In the genomic region with DNA sequence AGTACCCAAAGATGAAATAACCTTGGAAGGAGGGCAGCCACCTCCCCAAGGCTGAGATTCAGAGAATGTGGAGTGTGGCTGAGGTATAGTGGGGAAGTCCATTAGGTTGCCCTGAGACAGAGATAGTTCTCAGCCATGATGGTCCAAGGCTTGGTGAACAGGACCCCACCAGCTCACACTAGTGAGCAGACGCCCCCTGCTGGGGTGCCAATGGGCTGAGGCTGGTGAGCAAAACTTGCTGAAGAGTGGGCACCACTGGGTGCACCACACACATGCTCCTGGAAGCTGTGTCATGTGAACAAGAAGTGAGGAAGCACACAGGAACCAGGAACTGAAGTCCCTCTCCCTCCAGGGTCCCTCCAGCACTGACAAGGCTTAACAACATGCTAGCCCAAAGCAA, we compare ENCODE assay signal across 9 cellular contexts. TPM values are rescaled to one million over a fixed set of nuclear protein-coding genes. Genes with fewer than 3 reads are reported as not detected.
DNase-seq lines count a peak whose midpoint lies in the region; ATAC-seq and TF ChIP-seq lines count a peak whose summit lies in the region.
"Had no signal": no experiment of that assay in that cellular context is flagged by ENCODE, and none has a peak within 500 bp of the region (broad histone marks: within the 10 kb centered on the region; RNA-seq: fewer than 3 reads in every experiment).

No MANE protein-coding gene starts in this region.

- 14% methylated on average over 1 of the region's 1 CpG; no CpG with 5 or more reads in 1 of the 2 donors for WGBS in gastroesophageal sphincter (ENCODE audit: low coverage in 1 of 2), 2 donors

- H3K9me3 ChIP-seq in lower lobe of right lung, result no peaks in the 10 kb centered on the region
- H3K9me3 ChIP-seq in gastroesophageal sphincter, result no peaks in the 10 kb centered on the region

- in situ Hi-C loops in astrocyte of the spinal cord (cut with HindIII; ENCODE audit: low sequenced_read_pairs), result no loop called here

- no peak for TF ChIP-seq POLR2A in gastroesophageal sphincter (IDR thresholded peaks at IDR 0.05)

- peak; percentile 73 for ATAC-seq in HG03432 (IDR thresholded peaks at IDR 0.05; ENCODE audit: unreplicated experiment)
- peak; percentile 61 for ATAC-seq in lower lobe of right lung
- no peak for ATAC-seq in gastroesophageal sphincter

- H3K4me1 ChIP-seq in lower lobe of right lung (no peaks in the 10 kb centered on the region), gastroesophageal sphincter (no peaks in the 10 kb centered on the region)

- H3K27ac ChIP-seq in lower lobe of right lung, result no peak overlapping the region
- no peak overlapping the region for H3K27ac ChIP-seq in gastroesophageal sphincter
- H3K27ac ChIP-seq: BLaER1 had no signal

- H3K4me3 ChIP-seq in astrocyte of the spinal cord (ENCODE audit: low read depth, low read length) (no peak overlapping the region), lower lobe of right lung (no peak overlapping the region), gastroesophageal sphincter (no peak overlapping the region)
- H3K4me3 ChIP-seq: BLaER1 had no signal

- no peak for TF ChIP-seq EP300 in gastroesophageal sphincter (IDR thresholded peaks at IDR 0.05)

- TF ChIP-seq CTCF in astrocyte of the spinal cord (IDR thresholded peaks at IDR 0.05; ENCODE audit: low read depth, low read length), result peak; percentile 61
- peak; percentile 43 for TF ChIP-seq CTCF in lower lobe of right lung (IDR thresholded peaks at IDR 0.05)
- TF ChIP-seq CTCF in gastroesophageal sphincter (IDR thresholded peaks at IDR 0.05), result peak in 2 of 4 experiments; percentile 8 to 42

- intact Hi-C loops in lower lobe of right lung (cut with DNase I), result no loop called here

- no peaks in the 10 kb centered on the region for H3K36me3 ChIP-seq in lower lobe of right lung
- no peaks in the 10 kb centered on the region for H3K36me3 ChIP-seq in gastroesophageal sphincter
- H3K36me3 ChIP-seq: BLaER1 had no signal

- DNase-seq in NCI-H1417 (lab: John Stamatoyannopoulos, UW) (peak; percentile 17 to 31 (median 26)), NCI-H1417 treated with DMSO at 0.1 percent for 48 hours (lab: John Stamatoyannopoulos, UW) (no peak), SW480 (ENCODE audit: low spot score) (peak; percentile 62), astrocyte of the spinal cord (ENCODE audit: low read depth, low spot score) (peak; percentile 21), lower lobe of right lung (no peak)
- no peak for DNase-seq in central memory CD4-positive, alpha-beta T cell

- H3K27me3 ChIP-seq in lower lobe of right lung (ENCODE audit: low read depth), result no peaks in the 10 kb centered on the region
- no peaks in the 10 kb centered on the region for H3K27me3 ChIP-seq in gastroesophageal sphincter
- H3K27me3 ChIP-seq: BLaER1 had no signal

RNA-seq across cellular contexts. Expression of gene FBXL13, which starts 8.9 kb away (rescaled TPM):
- total RNA-seq in lower lobe of right lung (3.4 TPM), gastroesophageal sphincter (1 to 10 TPM; 1.3 to 5.8 (median 3.2) TPM)

RNA-seq across cellular contexts. Expression of gene ARMC10, which starts 9.3 kb away (rescaled TPM):
- 33.5 TPM for total RNA-seq in lower lobe of right lung
- total RNA-seq in gastroesophageal sphincter, result 10 to 100 TPM; 25.7 to 44.7 (median 34.0) TPM

Comparison
In these comparisons a context has a peak if more than half of its experiments do, and no peak if none do; other contexts are left out.
1. DNase-seq: peak in NCI-H1417 (3 of 3), SW480 (single experiment) and astrocyte of the spinal cord (single experiment); none in NCI-H1417 treated with DMSO at 0.1 percent for 48 hours (single experiment), lower lobe of right lung (single experiment) and central memory CD4-positive, alpha-beta T cell (single experiment).